In the genomic region with DNA sequence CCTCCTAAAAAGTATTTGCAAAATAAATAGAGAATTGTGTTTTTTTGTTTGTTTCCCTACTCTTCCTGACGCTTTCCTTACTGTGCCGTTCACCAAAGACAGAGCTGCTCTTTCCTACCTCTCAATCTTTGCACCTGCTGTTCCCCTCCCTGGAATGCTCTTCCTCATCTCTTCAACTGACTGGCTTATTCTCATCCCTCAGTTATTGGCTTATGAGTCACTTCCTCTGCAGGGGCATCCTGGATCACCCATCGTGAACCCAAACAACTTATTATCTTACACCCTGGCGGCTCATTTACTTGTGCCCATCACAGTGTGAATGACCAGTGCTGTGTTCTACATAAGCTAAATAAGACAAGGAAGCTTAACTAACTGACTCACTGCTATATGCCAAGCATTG, we compare ENCODE assay signal across 21 cellular contexts. TPM values are rescaled to one million over a fixed set of nuclear protein-coding genes. Genes with fewer than 3 reads are reported as not detected.
DNase-seq lines count a peak whose midpoint lies in the region; ATAC-seq and TF ChIP-seq lines count a peak whose summit lies in the region.
"Had no signal": no experiment of that assay in that cellular context is flagged by ENCODE, and none has a peak within 500 bp of the region (broad histone marks: within the 10 kb centered on the region; RNA-seq: fewer than 3 reads in every experiment).

No MANE protein-coding gene starts in this region.

- CTCF ChIA-PET in A673 (lab: Charles Lee): no interaction called here
- CTCF ChIA-PET in CD8-positive, alpha-beta T cell (lab: Charles Lee): no interaction called here

- no peak overlapping the region for H3K27ac ChIP-seq in A673 (ENCODE audit: low read depth, low read length, poor library complexity, severe bottlenecking)
- no peak overlapping the region for H3K27ac ChIP-seq in CD8-positive, alpha-beta T cell (ENCODE audit: low read depth, low read length)
- H3K27ac ChIP-seq: A549; BLaER1 treated with 17β-estradiol and CSF1 and Interleukin-3, amounts not matched to agents 10 nM and 100 nM; KMS-11; SJCRH30 had no signal

- H3K9me3 ChIP-seq in A673 (ENCODE audit: low read depth, low read length, poor library complexity, severe bottlenecking): no peaks in the 10 kb centered on the region
- no peaks in the 10 kb centered on the region for H3K9me3 ChIP-seq in CD8-positive, alpha-beta T cell (ENCODE audit: low read length)
- H3K9me3 ChIP-seq: A549; BLaER1 treated with 17β-estradiol and CSF1 and Interleukin-3, amounts not matched to agents 10 nM and 100 nM; MG63; SJCRH30 had no signal

- no peaks in the 10 kb centered on the region for H3K4me1 ChIP-seq in A673 (ENCODE audit: insufficient read depth, low read length, poor library complexity, severe bottlenecking)
- no peaks in the 10 kb centered on the region for H3K4me1 ChIP-seq in CD8-positive, alpha-beta T cell (ENCODE audit: insufficient read depth, low read length)
- H3K4me1 ChIP-seq: A549, SJCRH30 had no signal

- H3K27ac Mint-ChIP-seq in CD8-positive, alpha-beta T cell: no peak overlapping the region
- H3K27ac Mint-ChIP-seq: T-helper 1 cell treated with Interleukin-12 subunit alpha and Interleukin-12 subunit beta and Interleukin-4 antibody, amounts not matched to agents 30 μg/mL and 1 μg/mL, for 36 hours had no signal

- no peaks in the 10 kb centered on the region for H3K36me3 ChIP-seq in A673 (ENCODE audit: insufficient read depth, low read length, poor library complexity, severe bottlenecking)
- H3K36me3 ChIP-seq in CD8-positive, alpha-beta T cell (ENCODE audit: insufficient read depth, low read length): no peaks in the 10 kb centered on the region
- H3K36me3 ChIP-seq: BLaER1 treated with 17β-estradiol and CSF1 and Interleukin-3, amounts not matched to agents 10 nM and 100 nM; MG63; SJCRH30 had no signal

- H3K4me3 ChIP-seq in A673 (ENCODE audit: low read depth, low read length, poor library complexity, severe bottlenecking): no peak overlapping the region
- H3K4me3 ChIP-seq in CD8-positive, alpha-beta T cell (ENCODE audit: low read depth, low read length): no peak overlapping the region
- H3K4me3 ChIP-seq: A549; BLaER1 treated with 17β-estradiol and CSF1 and Interleukin-3, amounts not matched to agents 10 nM and 100 nM; GM12878; MG63; SJCRH30 had no signal

- POLR2A ChIA-PET in A673 (lab: Charles Lee; ENCODE audit: low non-redundant PET): no interaction called here
- POLR2A ChIA-PET in CD8-positive, alpha-beta T cell (lab: Charles Lee): no interaction called here

- no TSS peak for BruUV-seq in A673 (replicated peaks; lab: Mats Ljungman, UMichigan)

- no peaks in the 10 kb centered on the region for H3K9me3 Mint-ChIP-seq in CD8-positive, alpha-beta T cell
- H3K9me3 Mint-ChIP-seq: T-helper 1 cell treated with Interleukin-12 subunit alpha and Interleukin-12 subunit beta and Interleukin-4 antibody, amounts not matched to agents 30 μg/mL and 1 μg/mL, for 36 hours had no signal

- ATAC-seq in CD8-positive, alpha-beta T cell: no peak
- no peak for ATAC-seq in GM21737 (IDR thresholded peaks at IDR 0.05; ENCODE audit: unreplicated experiment)
- ATAC-seq: A549, GM12878 had no signal

- no peak for TF ChIP-seq CTCF in A673 (conservative IDR thresholded peaks at IDR 0.05; ENCODE audit: low read depth, low read length)
- no peak for TF ChIP-seq CTCF in CD8-positive, alpha-beta T cell (IDR thresholded peaks at IDR 0.05)

- no peaks in the 10 kb centered on the region for H3K36me3 Mint-ChIP-seq in CD8-positive, alpha-beta T cell

- no peaks in the 10 kb centered on the region for H3K27me3 ChIP-seq in A673 (replicated peaks; ENCODE audit: insufficient read depth, low read depth, low read length, poor library complexity)
- H3K27me3 ChIP-seq in CD8-positive, alpha-beta T cell (ENCODE audit: insufficient read depth, low read length): no peaks in the 10 kb centered on the region
- H3K27me3 ChIP-seq: BLaER1 treated with 17β-estradiol and CSF1 and Interleukin-3, amounts not matched to agents 10 nM and 100 nM; SJCRH30 had no signal

- no peak overlapping the region for H3K4me3 Mint-ChIP-seq in CD8-positive, alpha-beta T cell
- H3K4me3 Mint-ChIP-seq: T-helper 1 cell treated with Interleukin-12 subunit alpha and Interleukin-12 subunit beta and Interleukin-4 antibody, amounts not matched to agents 30 μg/mL and 1 μg/mL, for 36 hours had no signal

- no peaks in the 10 kb centered on the region for H3K4me1 Mint-ChIP-seq in CD8-positive, alpha-beta T cell (ENCODE audit: low read depth)

- peak; percentile 35 for DNase-seq in A673 (ENCODE audit: low spot score)
- DNase-seq in ELR (ENCODE audit: low read depth): peak; percentile 12
- peak; percentile 14 for DNase-seq in RKO (ENCODE audit: low spot score)
- peak; percentile 14 for DNase-seq in myocyte (ENCODE audit: low read depth)
- DNase-seq in CD8-positive, alpha-beta T cell: no peak
- no peak for DNase-seq in NCI-H510A treated with DMSO at 0.1 percent for 48 hours (lab: John Stamatoyannopoulos, UW)
- DNase-seq: DND-41, MG63, NCI-H1092 treated with DMSO at 0.1 percent for 48 hours, NCI-H146, NCI-H2081, NCI-H2171 treated with DMSO at 0.1 percent for 48 hours, NCI-H446, NCI-H748 treated with DMSO at 0.1 percent for 48 hours, SJCRH30 had no signal

- intact Hi-C loops in A673 (cut with micrococcal nuclease; ENCODE audit: unreplicated experiment): no loop called here
- intact Hi-C loops in CD8-positive, alpha-beta T cell (cut with DNase I, micrococcal nuclease): loop anchor here in 1 of 2 experiments (10.0 kb wide), 1 partner anchor 1856 kb away; a partner anchor contains a TSS

- peaks cover 5% of the 10 kb centered on the region for H3K27me3 Mint-ChIP-seq in CD8-positive, alpha-beta T cell (ENCODE audit: low read depth)

RNA-seq across cellular contexts. Expression of a gene that starts 36.1 kb away (rescaled TPM):
- total RNA-seq in A673 (2021): 130 and 151 TPM in 2 replicates
- total RNA-seq in myocyte: 255 and 263 TPM in 2 replicates
- 52.5 TPM for polyA plus RNA-seq in myocyte (2012)
- 100 to 1,000 TPM; 114 to 126 TPM for total RNA-seq in CD8-positive, alpha-beta T cell

RNA-seq across cellular contexts. Expression of a gene that starts 58.6 kb away (rescaled TPM):
- 53.2 and 67.2 TPM in 2 replicates for total RNA-seq in A673 (2021)
- 8.3 and 10.7 TPM in 2 replicates for total RNA-seq in myocyte
- polyA plus RNA-seq in myocyte (2012): 26.8 TPM
- 10 to 100 TPM; 16.5 to 17.7 TPM for total RNA-seq in CD8-positive, alpha-beta T cell

RNA-seq across cellular contexts. Expression of a gene that starts 59.2 kb away (rescaled TPM):
- total RNA-seq in A673 (2021): 57.6 and 64.8 TPM in 2 replicates
- 1.4 and 3.5 TPM in 2 replicates for total RNA-seq in myocyte
- 0.20 TPM for polyA plus RNA-seq in myocyte (2012)
- under 1 TPM; 0.67 to 0.76 TPM for total RNA-seq in CD8-positive, alpha-beta T cell

Comparison
In these comparisons a context has a peak if more than half of its experiments do, and no peak if none do; other contexts are left out.
1. DNase-seq: peak in A673 (single experiment), ELR (single experiment), RKO (single experiment) and myocyte (single experiment); none in CD8-positive, alpha-beta T cell (0 of 7) and NCI-H510A treated with DMSO at 0.1 percent for 48 hours (single experiment).
2. RNA of a gene that starts 59.2 kb away (total RNA-seq): 57.6 to 64.8 TPM in A673; 1.4 to 3.5 TPM in myocyte and 0.67 to 0.76 TPM in CD8-positive, alpha-beta T cell; every median in the first group is over 10 times any median in the second.